Comparison of ENCODE assay signal across 8 cellular contexts in genomic region chr7:99374121-99375064, GRCh38. TPM values are rescaled to one million over a fixed set of nuclear protein-coding genes. Genes with fewer than 3 reads are reported as not detected.
DNase-seq lines count a peak whose midpoint lies in the region; ATAC-seq and TF ChIP-seq lines count a peak whose summit lies in the region.

Gene ARPC1B, plus strand, starts transcription at chr7:99374730. Its CDS starts 10,985 bp downstream, at chr7:99385715.

- no peaks in the 10 kb centered on the region for H3K27me3 Mint-ChIP-seq in T-helper 17 cell

- peak within 1 kb of the TSS; percentile 31 for H3K27ac ChIP-seq in KMS-11
- peak within 1 kb of the TSS; percentile 62 for H3K27ac ChIP-seq in right cardiac atrium (ENCODE audit: low read length)
- peak within 1 kb of the TSS; percentile 82 to 89 (median 85) for H3K27ac ChIP-seq in sigmoid colon

- H3K27me3 ChIP-seq in KMS-11 (ENCODE audit: insufficient read depth, low read depth) (no peaks in the 10 kb centered on the region), right cardiac atrium (ENCODE audit: control insufficient read depth, insufficient read depth) (no peaks in the 10 kb centered on the region), sigmoid colon (no peaks in the 10 kb centered on the region)

- H3K36me3 ChIP-seq in KMS-11 (ENCODE audit: insufficient read depth), result peaks cover 5% of the 10 kb centered on the region; the same call in 1 of the 2 replicates
- H3K36me3 ChIP-seq in sigmoid colon, result no peaks in the 10 kb centered on the region

- no peak within 1 kb of the TSS for H3K4me3 ChIP-seq in KMS-11 (IDR thresholded peaks at IDR 0.05; ENCODE audit: insufficient read depth, low read depth, low read length)
- peak within 1 kb of the TSS; percentile 94 for H3K4me3 ChIP-seq in right cardiac atrium (ENCODE audit: low read length)
- H3K4me3 ChIP-seq in sigmoid colon, result peak within 1 kb of the TSS; percentile 74 to 100 (median 80)

- H3K79me2 ChIP-seq in KMS-11 (ENCODE audit: insufficient read depth, low read depth), result peaks cover 46% of the 10 kb centered on the region

- peak in 1 of 2 donors; percentile 29 for TF ChIP-seq POLR2A in sigmoid colon (IDR thresholded peaks at IDR 0.05)

- intact Hi-C loops in right cardiac atrium (cut with DNase I) (no loop called here), sigmoid colon (cut with DNase I) (loop anchor here (1.0 kb wide), 1 partner anchor 34 kb away; the partner anchor contains the start of genes BUD31 and PDAP1)

- H3K4me1 ChIP-seq in KMS-11 (ENCODE audit: low read depth, poor library complexity, severe bottlenecking) (peaks cover 41% of the 10 kb centered on the region), right cardiac atrium (ENCODE audit: control insufficient read depth, insufficient read depth, low read length) (peaks cover 2% of the 10 kb centered on the region), sigmoid colon (peaks cover 0 to 37% (median 28%) of the 10 kb centered on the region in 4 donors)

- H3K9me3 ChIP-seq in T-helper 17 cell (ENCODE audit: control insufficient read depth, low read length, poor library complexity, severe bottlenecking), result no peaks in the 10 kb centered on the region
- H3K9me3 ChIP-seq in right cardiac atrium (ENCODE audit: control insufficient read depth, low read length), result no peaks in the 10 kb centered on the region
- no peaks in the 10 kb centered on the region for H3K9me3 ChIP-seq in sigmoid colon

- peaks cover 3% of the 10 kb centered on the region for H3K36me3 Mint-ChIP-seq in T-helper 17 cell (ENCODE audit: low read depth)

- no peaks in the 10 kb centered on the region for H4K20me1 ChIP-seq in KMS-11 (ENCODE audit: insufficient read depth)

- peak within 1 kb of the TSS; percentile 98 for H3K27ac Mint-ChIP-seq in T-helper 17 cell

- TF ChIP-seq CTCF in KMS-11 (conservative IDR thresholded peaks at IDR 0.05; ENCODE audit: low read depth, low read length), result no peak
- TF ChIP-seq CTCF in sigmoid colon (IDR thresholded peaks at IDR 0.05), result no peak

- peak within 1 kb of the TSS; percentile 88 for H2AFZ ChIP-seq in KMS-11 (ENCODE audit: low read depth)

- peaks cover 21% of the 10 kb centered on the region for H3K4me1 Mint-ChIP-seq in T-helper 17 cell

- peak within 1 kb of the TSS; percentile 89 for H3K4me3 Mint-ChIP-seq in T-helper 17 cell

- WGBS in right cardiac atrium, result 1% methylated on average over 94 of the region's 94 CpGs
- 1% methylated on average over 94 of the region's 94 CpGs for WGBS in sigmoid colon, 2 donors

- peak; percentile 43 for ATAC-seq in GM21737 (IDR thresholded peaks at IDR 0.05; ENCODE audit: unreplicated experiment)
- peak; percentile 66 for ATAC-seq in T-helper 17 cell
- ATAC-seq in right cardiac atrium, result peak; percentile 81 to 85

- TF ChIP-seq EP300 in sigmoid colon (IDR thresholded peaks at IDR 0.05), result no peak

- peak within 1 kb of the TSS; percentile 76 for H3K4me2 ChIP-seq in KMS-11

- peak within 1 kb of the TSS; percentile 39 for H3K9ac ChIP-seq in KMS-11

- DNase-seq in GDM1 (lab: John Stamatoyannopoulos, UW) (peak; percentile 73), T-helper 17 cell (peak; percentile 67 to 88 (median 84)), amniotic epithelial cell (ENCODE audit: low read depth) (peak; percentile 67), right cardiac atrium (peak; percentile 90 to 96 (median 95)), sigmoid colon (peak; percentile 87), dedifferentiated amniotic fluid mesenchymal stem cell (ENCODE audit: extremely low spot score) (no peak)

RNA-seq across cellular contexts. Expression of gene ARPC1B, which starts in this region (rescaled TPM):
- 100 to 1,000 TPM; 185 to 220 TPM for total RNA-seq in T-helper 17 cell
- 10 to 100 TPM; 35.5 to 65.1 (median 56.6) TPM for total RNA-seq in right cardiac atrium
- polyA plus RNA-seq in right cardiac atrium, result 52.9 TPM
- total RNA-seq in sigmoid colon, result 100 to 1,000 TPM in 2 of 4 donors, 10 to 100 TPM in 2; 70.3 to 136 (median 105) TPM
- 100 to 1,000 TPM; 229 to 390 (median 313) TPM for polyA plus RNA-seq in sigmoid colon

Comparison
In these comparisons a context has a peak if more than half of its experiments do, and no peak if none do; other contexts are left out.
1. H3K27ac ChIP-seq: peak in every context shown above with its lines; median percentile 85 in sigmoid colon; 62 in right cardiac atrium; 31 in KMS-11.